Comparison of ENCODE assay signal across 9 cellular contexts in genomic region chr5:84088996-84089395, GRCh38.
A peak's percentile ranks its signal among the peaks of the same experiment; 100 is the strongest.
DNase-seq lines count a peak whose midpoint lies in the region; ATAC-seq and TF ChIP-seq lines count a peak whose summit lies in the region.
"Had no signal": no experiment of that assay in that cellular context is flagged by ENCODE, and none has a peak within 500 bp of the region (broad histone marks: within the 10 kb centered on the region; RNA-seq: fewer than 3 reads in every experiment).

No MANE protein-coding gene starts in this region.

- peaks cover 1% of the 10 kb centered on the region for H3K27me3 Mint-ChIP-seq in glutamatergic neuron (ENCODE audit: unreplicated experiment)

- peaks cover 7% of the 10 kb centered on the region for H3K9me3 Mint-ChIP-seq in glutamatergic neuron (ENCODE audit: unreplicated experiment)

- peaks cover 26% of the 10 kb centered on the region for H3K4me1 Mint-ChIP-seq in glutamatergic neuron (ENCODE audit: low read depth, unreplicated experiment)

- H3K9me3 ChIP-seq in heart right ventricle, result no peaks in the 10 kb centered on the region

- no peaks in the 10 kb centered on the region for H3K4me1 ChIP-seq in heart right ventricle

- intact Hi-C loops in heart right ventricle (cut with DNase I) (no loop called here), Right ventricle myocardium inferior (cut with DNase I) (no loop called here)

- H3K4me3 ChIP-seq in heart right ventricle (no peak overlapping the region), epithelial cell of proximal tubule (ENCODE audit: low read depth, low read length) (no peak overlapping the region)

- H3K27ac Mint-ChIP-seq in glutamatergic neuron (ENCODE audit: unreplicated experiment), result no peak overlapping the region

- H3K27me3 ChIP-seq in heart right ventricle, result no peaks in the 10 kb centered on the region

- DNase-seq in heart right ventricle (no peak), Right ventricle myocardium inferior (ENCODE audit: missing footprints) (no peak), NCI-H460 (ENCODE audit: extremely low read depth, low read depth) (peak; percentile 52), epithelial cell of proximal tubule (ENCODE audit: low read depth) (no peak), glutamatergic neuron (no peak), cerebellar nuclear complex (lab: John Stamatoyannopoulos, UW) (no peak)
- DNase-seq in central memory CD4-positive, alpha-beta T cell, result no peak
- DNase-seq: activated T-cell treated with anti-CD3 and anti-CD28 coated beads, Interleukin-2, amount 50 U/mL, for 4 hours had no signal

- H3K4me3 Mint-ChIP-seq in glutamatergic neuron (ENCODE audit: unreplicated experiment), result no peak overlapping the region
- H3K4me3 Mint-ChIP-seq: activated T-cell treated with anti-CD3 and anti-CD28 coated beads, Interleukin-2, amount 50 U/mL, for 4 hours had no signal

- H3K36me3 ChIP-seq in heart right ventricle, result no peaks in the 10 kb centered on the region

- 45 to 66% methylated on average over 2 of the region's 2 CpGs for WGBS in heart right ventricle, 2 donors

- H3K36me3 Mint-ChIP-seq in glutamatergic neuron (ENCODE audit: unreplicated experiment), result no peaks in the 10 kb centered on the region

- no peak overlapping the region for H3K27ac ChIP-seq in heart right ventricle

- peak in 1 of 8 donors; percentile 62 for ATAC-seq in heart right ventricle
- no peak for ATAC-seq in Right ventricle myocardium inferior
- no peak for ATAC-seq in GM21367 (IDR thresholded peaks at IDR 0.05; ENCODE audit: unreplicated experiment)
- ATAC-seq: activated T-cell treated with anti-CD3 and anti-CD28 coated beads, Interleukin-2, amount 50 U/mL, for 4 hours had no signal

- TF ChIP-seq CTCF in heart right ventricle (IDR thresholded peaks at IDR 0.05), result peak in 5 of 9 donors; percentile 7 to 26 (median 17)
- peak; percentile 48 for TF ChIP-seq CTCF in epithelial cell of proximal tubule (conservative IDR thresholded peaks at IDR 0.05; ENCODE audit: low read depth, low read length)
- TF ChIP-seq CTCF in glutamatergic neuron (IDR thresholded peaks at IDR 0.05; ENCODE audit: partially characterized antibody, unreplicated experiment), result no peak
